24 cellular contexts compared by ENCODE assay signal in the genomic region with DNA sequence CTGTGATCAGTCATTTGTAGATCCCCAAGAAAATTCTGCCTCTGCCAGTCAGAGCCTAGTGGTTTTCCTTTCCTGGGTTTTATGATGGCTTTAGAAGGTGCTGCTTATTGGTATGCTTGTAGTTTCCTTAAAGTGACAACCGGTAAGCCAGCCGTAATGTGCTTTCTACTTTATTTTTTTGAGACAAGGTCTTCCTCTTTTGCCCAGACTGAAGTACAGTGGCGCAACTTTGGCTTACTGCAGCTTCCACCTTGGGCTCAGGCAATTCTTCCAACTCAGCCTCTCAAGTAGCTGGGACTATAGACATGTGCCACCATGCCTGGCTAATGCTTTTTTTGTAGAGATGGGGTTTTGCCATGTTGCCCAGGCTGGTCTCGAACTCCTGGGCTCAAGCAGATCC. TPM values are rescaled to one million over a fixed set of nuclear protein-coding genes. Genes with fewer than 3 reads are reported as not detected.
A peak's percentile ranks its signal among the peaks of the same experiment; 100 is the strongest.
DNase-seq lines count a peak whose midpoint lies in the region; ATAC-seq, FAIRE-seq and TF ChIP-seq lines count a peak whose summit lies in the region.
"Had no signal": no experiment of that assay in that cellular context is flagged by ENCODE, and none has a peak within 500 bp of the region (broad histone marks: within the 10 kb centered on the region; RNA-seq: fewer than 3 reads in every experiment).

No MANE protein-coding gene starts in this region.

- peaks cover 1% of the 10 kb centered on the region for H3K36me3 Mint-ChIP-seq in chondrocyte (ENCODE audit: low read depth)
- peaks cover 38% of the 10 kb centered on the region for H3K36me3 Mint-ChIP-seq in T-helper 2 cell treated with Interferon-gamma antibody and Interleukin-4, amounts not matched to agents 5 μg/mL and 100 μg/mL, for 36 hours (ENCODE audit: low read depth)

- H2BK5ac ChIP-seq in neuronal stem cell (ENCODE audit: low read length), result no peak overlapping the region

- ATAC-seq in pancreas (no peak), gastroesophageal sphincter (no peak)
- ATAC-seq: activated T-cell treated with anti-CD3 and anti-CD28 coated beads, Interleukin-2, amount 50 U/mL, for 4 hours; CD8-positive, alpha-beta T cell; stimulated activated naive B cell treated with anti-CD40 and anti-IgM and Interleukin-4, amounts not matched to agents 10 μg/mL and 1 μg/mL and 100 μg/mL, for 72 hours had no signal

- H3K4me1 ChIP-seq in pancreas, result no peaks in the 10 kb centered on the region
- H3K4me1 ChIP-seq in gastroesophageal sphincter, result no peaks in the 10 kb centered on the region
- peaks cover 3 to 4% of the 10 kb centered on the region in 2 donors for H3K4me1 ChIP-seq in neuronal stem cell (ENCODE audit: control insufficient read depth in 2 of 2, insufficient read depth in 1 of 2, low read depth in 1 of 2, low read length in 2 of 2)

- H2BK12ac ChIP-seq in neuronal stem cell (ENCODE audit: low read length), result no peak overlapping the region

- no peak overlapping the region for H2AK5ac ChIP-seq in neuronal stem cell (ENCODE audit: low read depth, low read length)

- H2BK15ac ChIP-seq in neuronal stem cell (ENCODE audit: low read length), result no peak overlapping the region

- no peak for TF ChIP-seq EP300 in gastroesophageal sphincter (IDR thresholded peaks at IDR 0.05)

- H2BK120ac ChIP-seq in neuronal stem cell (ENCODE audit: low read depth, low read length), result no peak overlapping the region

- H3K36me3 ChIP-seq in pancreas (no peaks in the 10 kb centered on the region), gastroesophageal sphincter (peaks cover 0 to 52% of the 10 kb centered on the region in 2 donors), neuronal stem cell (replicated peaks in 1 of 2; ENCODE audit: control insufficient read depth in 2 of 2, insufficient read depth in 2 of 2, low read length in 2 of 2) (peaks cover 28 to 89% of the 10 kb centered on the region in 2 donors)
- H3K36me3 ChIP-seq: thoracic aorta had no signal

- 93 to 96% methylated on average over 4 of the region's 4 CpGs for WGBS in pancreas, 2 donors
- 94% methylated on average over 3 of the region's 4 CpGs for WGBS in gastroesophageal sphincter (ENCODE audit: low coverage in 1 of 2), 2 donors
- WGBS in neuronal stem cell (ENCODE audit: extremely low coverage in 2 of 2, insufficient read length in 2 of 2, insufficient replicate concordance in 1 of 2), 2 donors, result no CpG with 5 or more reads among the region's 4 CpGs

- H3K18ac ChIP-seq in neuronal stem cell (ENCODE audit: low read length), result no peak overlapping the region

- peak overlapping the region; percentile 61 for H3K27ac Mint-ChIP-seq in chondrocyte (ENCODE audit: unreplicated experiment)
- H3K27ac Mint-ChIP-seq in T-helper 2 cell treated with Interferon-gamma antibody and Interleukin-4, amounts not matched to agents 5 μg/mL and 100 μg/mL, for 36 hours, result no peak overlapping the region
- H3K27ac Mint-ChIP-seq: CD8-positive, alpha-beta T cell; H9; nephron progenitor cell; stimulated activated naive B cell treated with anti-CD40 and anti-IgM and Interleukin-4, amounts not matched to agents 10 μg/mL and 1 μg/mL and 100 μg/mL, for 72 hours had no signal

- H3K79me1 ChIP-seq in neuronal stem cell (ENCODE audit: low read depth, low read length), result peaks cover 3% of the 10 kb centered on the region

- no peak overlapping the region for H3K14ac ChIP-seq in neuronal stem cell (ENCODE audit: low read length)

- H3K9me3 ChIP-seq in pancreas, result no peaks in the 10 kb centered on the region
- no peaks in the 10 kb centered on the region for H3K9me3 ChIP-seq in gastroesophageal sphincter
- H3K9me3 ChIP-seq in neuronal stem cell (replicated peaks in 1 of 2; ENCODE audit: control insufficient read depth in 2 of 2, insufficient read depth in 1 of 2, low read depth in 1 of 2, low read length in 2 of 2), result no peaks in the 10 kb centered on the region
- H3K9me3 ChIP-seq: Peyer's patch, SK-N-SH, thoracic aorta had no signal

- H4K8ac ChIP-seq in neuronal stem cell (ENCODE audit: low read depth, low read length), result no peak overlapping the region

- peak overlapping the region; percentile 73 for H3K27ac ChIP-seq in HL-60 (replicated peaks)
- peak overlapping the region; percentile 63 to 88 (median 80) for H3K27ac ChIP-seq in pancreas
- H3K27ac ChIP-seq in gastroesophageal sphincter, result no peak overlapping the region
- H3K27ac ChIP-seq in neuronal stem cell (replicated peaks; ENCODE audit: low read length), result no peak overlapping the region
- H3K27ac ChIP-seq: thoracic aorta had no signal

- TF ChIP-seq POLR2A in gastroesophageal sphincter (IDR thresholded peaks at IDR 0.05), result no peak

- H3K4ac ChIP-seq in neuronal stem cell (ENCODE audit: low read length), result no peak overlapping the region

- TF ChIP-seq CTCF in HL-60 (IDR thresholded peaks at IDR 0.05; ENCODE audit: insufficient read depth, low read length) (no peak), chondrocyte (IDR thresholded peaks at IDR 0.05) (no peak), pancreas (IDR thresholded peaks at IDR 0.05) (no peak), gastroesophageal sphincter (IDR thresholded peaks at IDR 0.05) (no peak)

- H3K4me1 Mint-ChIP-seq in chondrocyte (ENCODE audit: low read depth), result peaks cover 7% of the 10 kb centered on the region
- H3K4me1 Mint-ChIP-seq in T-helper 2 cell treated with Interferon-gamma antibody and Interleukin-4, amounts not matched to agents 5 μg/mL and 100 μg/mL, for 36 hours (ENCODE audit: low read depth), result no peaks in the 10 kb centered on the region
- H3K4me1 Mint-ChIP-seq: nephron progenitor cell; stimulated activated naive B cell treated with anti-CD40 and anti-IgM and Interleukin-4, amounts not matched to agents 10 μg/mL and 1 μg/mL and 100 μg/mL, for 72 hours had no signal

- H3K4me3 Mint-ChIP-seq in chondrocyte (ENCODE audit: unreplicated experiment), result no peak overlapping the region
- H3K4me3 Mint-ChIP-seq in T-helper 2 cell treated with Interferon-gamma antibody and Interleukin-4, amounts not matched to agents 5 μg/mL and 100 μg/mL, for 36 hours, result no peak overlapping the region
- H3K4me3 Mint-ChIP-seq: activated T-cell treated with anti-CD3 and anti-CD28 coated beads, Interleukin-2, amount 50 U/mL, for 4 hours; CD8-positive, alpha-beta T cell; H9; nephron progenitor cell; stimulated activated naive B cell treated with anti-CD40 and anti-IgM and Interleukin-4, amounts not matched to agents 10 μg/mL and 1 μg/mL and 100 μg/mL, for 72 hours had no signal

- H3K4me3 ChIP-seq in HL-60 (replicated peaks; ENCODE audit: insufficient read depth, low read length), result no peak overlapping the region
- H3K4me3 ChIP-seq in pancreas, result no peak overlapping the region
- no peak overlapping the region for H3K4me3 ChIP-seq in gastroesophageal sphincter
- no peak overlapping the region for H3K4me3 ChIP-seq in neuronal stem cell (ENCODE audit: low read length in 2 of 2)
- H3K4me3 ChIP-seq: Peyer's patch, smooth muscle cell, thoracic aorta had no signal

- intact Hi-C loops in pancreas (cut with DNase I), result no loop called here

- H3K4me2 ChIP-seq in neuronal stem cell (ENCODE audit: insufficient read depth, low read length, poor library complexity, severe bottlenecking), result no peak overlapping the region
- H3K4me2 ChIP-seq: SK-N-SH, smooth muscle cell had no signal

- H4K91ac ChIP-seq in neuronal stem cell (ENCODE audit: low read depth, low read length, poor library complexity), result no peak overlapping the region

- H3K27me3 ChIP-seq in HL-60 (ENCODE audit: insufficient read depth, poor library complexity, severe bottlenecking), result no peaks in the 10 kb centered on the region
- H3K27me3 ChIP-seq in pancreas, result no peaks in the 10 kb centered on the region
- H3K27me3 ChIP-seq in gastroesophageal sphincter, result no peaks in the 10 kb centered on the region
- no peaks in the 10 kb centered on the region for H3K27me3 ChIP-seq in neuronal stem cell (ENCODE audit: control insufficient read depth in 3 of 3, insufficient read depth in 3 of 3, low read depth in 1 of 3, low read length in 3 of 3)
- H3K27me3 ChIP-seq: Peyer's patch had no signal

- H3K9me3 Mint-ChIP-seq in chondrocyte (ENCODE audit: low read depth), result no peaks in the 10 kb centered on the region
- no peaks in the 10 kb centered on the region for H3K9me3 Mint-ChIP-seq in T-helper 2 cell treated with Interferon-gamma antibody and Interleukin-4, amounts not matched to agents 5 μg/mL and 100 μg/mL, for 36 hours
- H3K9me3 Mint-ChIP-seq: activated T-cell treated with anti-CD3 and anti-CD28 coated beads, Interleukin-2, amount 50 U/mL, for 4 hours; CD8-positive, alpha-beta T cell; H9; nephron progenitor cell; stimulated activated naive B cell treated with anti-CD40 and anti-IgM and Interleukin-4, amounts not matched to agents 10 μg/mL and 1 μg/mL and 100 μg/mL, for 72 hours had no signal

- no peak overlapping the region for H3K9ac ChIP-seq in neuronal stem cell (ENCODE audit: low read depth, low read length, poor library complexity)
- H3K9ac ChIP-seq: SK-N-SH had no signal

- no peak overlapping the region for H3K23ac ChIP-seq in neuronal stem cell (ENCODE audit: low read depth, low read length, poor library complexity)

- no peak overlapping the region for H2AFZ ChIP-seq in neuronal stem cell (ENCODE audit: low read length)

- FAIRE-seq in pancreas (lab: Jason Lieb, UNC), result no peak

- H3K27me3 Mint-ChIP-seq in chondrocyte (ENCODE audit: low read depth), result no peaks in the 10 kb centered on the region
- H3K27me3 Mint-ChIP-seq in T-helper 2 cell treated with Interferon-gamma antibody and Interleukin-4, amounts not matched to agents 5 μg/mL and 100 μg/mL, for 36 hours (ENCODE audit: low read depth), result no peaks in the 10 kb centered on the region
- H3K27me3 Mint-ChIP-seq: stimulated activated naive B cell treated with anti-CD40 and anti-IgM and Interleukin-4, amounts not matched to agents 10 μg/mL and 1 μg/mL and 100 μg/mL, for 72 hours had no signal

- DNase-seq in HL-60 (ENCODE audit: low read depth in 1 of 2, low spot score in 1 of 2) (peak; percentile 34 to 87), NOMO-1 treated with dmso at 0.1 percent for 144 hours (lab: John Stamatoyannopoulos, UW; ENCODE audit: unreplicated experiment) (peak; percentile 52), chondrocyte (ENCODE audit: low spot score) (no peak), pancreas (no peak), NCI-H2171 treated with DMSO at 0.1 percent for 48 hours (lab: John Stamatoyannopoulos, UW) (no peak), neuronal stem cell (ENCODE audit: low spot score) (no peak)
- no peak for DNase-seq in T-helper 2 cell treated with Interferon-gamma antibody and Interleukin-4, amounts not matched to agents 5 μg/mL and 100 μg/mL, for 36 hours (ENCODE audit: low spot score)
- DNase-seq: activated CD4-positive, CD25-positive, alpha-beta regulatory T cell; activated CD8-positive, alpha-beta memory T cell treated with anti-CD3 and anti-CD28 coated beads for 24 hours; activated naive CD4-positive, alpha-beta T cell treated with Interleukin-2 at 50 U/mL for 16 hours; activated T-cell treated with anti-CD3 and anti-CD28 coated beads, Interleukin-2, amount 50 U/mL, for 4 hours; CD8-positive, alpha-beta T cell; DMS53; H9; NCI-H1048; NCI-H2029 treated with DMSO at 0.1 percent for 48 hours; nephron progenitor cell; Peyer's patch; SK-N-SH; stimulated activated naive B cell treated with anti-CD40 and anti-IgM and Interleukin-4, amounts not matched to agents 10 μg/mL and 1 μg/mL and 100 μg/mL, for 72 hours; T1000 had no signal

RNA-seq across cellular contexts. Expression of a gene that starts 23.5 kb away (rescaled TPM):
- total RNA-seq in chondrocyte (4.2 to 9.2 TPM (median 5.0 TPM) in 3 replicates), pancreas (1 to 10 TPM; 2.1 to 3.2 (median 2.3) TPM), gastroesophageal sphincter (1 to 10 TPM; 4.6 to 7.4 (median 6.0) TPM)
- 1 to 10 TPM; 1.3 to 2.7 TPM for polyA plus RNA-seq in pancreas
- polyA plus RNA-seq in neuronal stem cell (2013, experiment 1 of 2), result 22.4 TPM
- polyA plus RNA-seq in neuronal stem cell (2013, experiment 2 of 2), result 22.8 TPM

RNA-seq across cellular contexts. Expression of a gene that starts 23.6 kb away (rescaled TPM):
- total RNA-seq in chondrocyte (9.3 to 11.4 TPM (median 9.7 TPM) in 3 replicates), pancreas (1 to 10 TPM; 4.6 to 6.6 (median 5.4) TPM), gastroesophageal sphincter (10 to 100 TPM in 3 of 4 donors, 1 to 10 TPM in 1; 9.5 to 13.6 (median 12.5) TPM)
- polyA plus RNA-seq in pancreas, result 1 to 10 TPM; 4.9 to 9.7 TPM
- 19.5 TPM for polyA plus RNA-seq in neuronal stem cell (2013, experiment 1 of 2)
- 20.3 TPM for polyA plus RNA-seq in neuronal stem cell (2013, experiment 2 of 2)

RNA-seq across cellular contexts. Expression of a gene that starts 32.0 kb away (rescaled TPM):
- 36.9 to 46.0 TPM (median 39.7 TPM) in 3 replicates for total RNA-seq in chondrocyte
- 10 to 100 TPM; 15.5 to 23.7 (median 20.7) TPM for total RNA-seq in pancreas
- polyA plus RNA-seq in pancreas, result 10 to 100 TPM; 36.8 to 39.4 TPM
- total RNA-seq in gastroesophageal sphincter, result 10 to 100 TPM; 28.0 to 56.5 (median 42.7) TPM
- 36.5 TPM for polyA plus RNA-seq in neuronal stem cell (2013, experiment 1 of 2)
- polyA plus RNA-seq in neuronal stem cell (2013, experiment 2 of 2), result 32.9 TPM

Comparison
In these comparisons a context has a peak if more than half of its experiments do, and no peak if none do; other contexts are left out.
1. DNase-seq: peak in HL-60 (2 of 2) and NOMO-1 treated with dmso at 0.1 percent for 144 hours (single experiment); none in chondrocyte (single experiment), pancreas (0 of 6), NCI-H2171 treated with DMSO at 0.1 percent for 48 hours (single experiment), T-helper 2 cell treated with Interferon-gamma antibody and Interleukin-4, amounts not matched to agents 5 μg/mL and 100 μg/mL, for 36 hours (single experiment) and neuronal stem cell (single experiment).
2. H3K27ac ChIP-seq: peak in HL-60 (single experiment) and pancreas (4 of 4); none in gastroesophageal sphincter (0 of 4) and neuronal stem cell (single experiment).